ENCODE assay signal across 1 cellular context in the genomic region with DNA sequence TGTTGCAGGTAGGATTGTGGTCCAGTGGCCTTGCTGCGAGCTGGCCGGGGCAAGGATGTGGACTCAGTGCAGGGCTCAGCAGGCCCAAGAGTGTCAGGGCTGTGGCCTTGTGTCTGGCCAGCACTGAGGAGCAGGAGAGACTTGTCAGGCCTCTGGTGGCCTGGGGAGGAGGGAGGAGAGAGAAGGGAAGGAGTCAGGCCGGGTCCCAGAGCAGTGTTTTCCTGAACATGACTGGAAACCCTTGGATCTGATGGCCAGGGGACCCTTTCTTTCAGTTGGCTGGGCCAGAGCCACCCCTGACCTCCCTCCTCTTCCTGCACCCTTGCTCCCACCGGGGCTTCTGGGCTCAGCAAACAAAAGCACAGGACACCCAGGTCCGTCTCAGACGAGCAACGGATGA.
TF ChIP-seq lines count a peak whose summit lies in the region.

No MANE protein-coding gene starts in this region.

TF ChIP-seq in SK-N-SH, 30 proteins besides CTCF, POLR2A, EP300 and RAD21:
- TF ChIP-seq FOSL2 (IDR thresholded peaks at IDR 0.05; ENCODE audit: borderline replicate concordance, low read depth): no peak
- TF ChIP-seq NRF1 (IDR thresholded peaks at IDR 0.05; ENCODE audit: low read depth, low read length): no peak
- no peak for TF ChIP-seq EZH2phosphoT487 (IDR thresholded peaks at IDR 0.05; ENCODE audit: borderline replicate concordance, low read depth)
- TF ChIP-seq, protein P1, sequence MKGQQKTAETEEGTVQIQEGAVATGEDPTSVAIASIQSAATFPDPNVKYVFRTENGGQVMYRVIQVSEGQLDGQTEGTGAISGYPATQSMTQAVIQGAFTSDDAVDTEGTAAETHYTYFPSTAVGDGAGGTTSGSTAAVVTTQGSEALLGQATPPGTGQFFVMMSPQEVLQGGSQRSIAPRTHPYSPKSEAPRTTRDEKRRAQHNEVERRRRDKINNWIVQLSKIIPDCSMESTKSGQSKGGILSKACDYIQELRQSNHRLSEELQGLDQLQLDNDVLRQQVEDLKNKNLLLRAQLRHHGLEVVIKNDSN (IDR thresholded peaks at IDR 0.05; ENCODE audit: borderline replicate concordance, low read depth): no peak
- TF ChIP-seq RCOR1 (IDR thresholded peaks at IDR 0.05; ENCODE audit: low read length): no peak
- TF ChIP-seq, protein P2, sequence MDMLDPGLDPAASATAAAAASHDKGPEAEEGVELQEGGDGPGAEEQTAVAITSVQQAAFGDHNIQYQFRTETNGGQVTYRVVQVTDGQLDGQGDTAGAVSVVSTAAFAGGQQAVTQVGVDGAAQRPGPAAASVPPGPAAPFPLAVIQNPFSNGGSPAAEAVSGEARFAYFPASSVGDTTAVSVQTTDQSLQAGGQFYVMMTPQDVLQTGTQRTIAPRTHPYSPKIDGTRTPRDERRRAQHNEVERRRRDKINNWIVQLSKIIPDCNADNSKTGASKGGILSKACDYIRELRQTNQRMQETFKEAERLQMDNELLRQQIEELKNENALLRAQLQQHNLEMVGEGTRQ (IDR thresholded peaks at IDR 0.05; ENCODE audit: borderline replicate concordance, low read depth, low read length): no peak
- TF ChIP-seq MEF2A (IDR thresholded peaks at IDR 0.05; ENCODE audit: borderline replicate concordance, low read depth): no peak
- no peak for TF ChIP-seq RXRA (IDR thresholded peaks at IDR 0.05; ENCODE audit: borderline replicate concordance, low read depth)
- TF ChIP-seq TAF1 (IDR thresholded peaks at IDR 0.05; ENCODE audit: borderline replicate concordance, low read depth, low read length): no peak
- no peak for TF ChIP-seq ELF1 (IDR thresholded peaks at IDR 0.05)
- TF ChIP-seq TEAD4 (IDR thresholded peaks at IDR 0.05; ENCODE audit: borderline replicate concordance, insufficient read depth): no peak
- no peak for TF ChIP-seq NFIC (IDR thresholded peaks at IDR 0.05; ENCODE audit: borderline replicate concordance)
- TF ChIP-seq, protein P3, sequence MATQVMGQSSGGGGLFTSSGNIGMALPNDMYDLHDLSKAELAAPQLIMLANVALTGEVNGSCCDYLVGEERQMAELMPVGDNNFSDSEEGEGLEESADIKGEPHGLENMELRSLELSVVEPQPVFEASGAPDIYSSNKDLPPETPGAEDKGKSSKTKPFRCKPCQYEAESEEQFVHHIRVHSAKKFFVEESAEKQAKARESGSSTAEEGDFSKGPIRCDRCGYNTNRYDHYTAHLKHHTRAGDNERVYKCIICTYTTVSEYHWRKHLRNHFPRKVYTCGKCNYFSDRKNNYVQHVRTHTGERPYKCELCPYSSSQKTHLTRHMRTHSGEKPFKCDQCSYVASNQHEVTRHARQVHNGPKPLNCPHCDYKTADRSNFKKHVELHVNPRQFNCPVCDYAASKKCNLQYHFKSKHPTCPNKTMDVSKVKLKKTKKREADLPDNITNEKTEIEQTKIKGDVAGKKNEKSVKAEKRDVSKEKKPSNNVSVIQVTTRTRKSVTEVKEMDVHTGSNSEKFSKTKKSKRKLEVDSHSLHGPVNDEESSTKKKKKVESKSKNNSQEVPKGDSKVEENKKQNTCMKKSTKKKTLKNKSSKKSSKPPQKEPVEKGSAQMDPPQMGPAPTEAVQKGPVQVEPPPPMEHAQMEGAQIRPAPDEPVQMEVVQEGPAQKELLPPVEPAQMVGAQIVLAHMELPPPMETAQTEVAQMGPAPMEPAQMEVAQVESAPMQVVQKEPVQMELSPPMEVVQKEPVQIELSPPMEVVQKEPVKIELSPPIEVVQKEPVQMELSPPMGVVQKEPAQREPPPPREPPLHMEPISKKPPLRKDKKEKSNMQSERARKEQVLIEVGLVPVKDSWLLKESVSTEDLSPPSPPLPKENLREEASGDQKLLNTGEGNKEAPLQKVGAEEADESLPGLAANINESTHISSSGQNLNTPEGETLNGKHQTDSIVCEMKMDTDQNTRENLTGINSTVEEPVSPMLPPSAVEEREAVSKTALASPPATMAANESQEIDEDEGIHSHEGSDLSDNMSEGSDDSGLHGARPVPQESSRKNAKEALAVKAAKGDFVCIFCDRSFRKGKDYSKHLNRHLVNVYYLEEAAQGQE (IDR thresholded peaks at IDR 0.05; ENCODE audit: low read depth, low read length): no peak
- no peak for TF ChIP-seq CHD2 (IDR thresholded peaks at IDR 0.05; ENCODE audit: low read length, partially characterized antibody)
- no peak for TF ChIP-seq TCF12 (IDR thresholded peaks at IDR 0.05)
- no peak for TF ChIP-seq RFX5 (IDR thresholded peaks at IDR 0.05; ENCODE audit: low read length)
- TF ChIP-seq GABPA (IDR thresholded peaks at IDR 0.05; ENCODE audit: low read depth): no peak
- TF ChIP-seq, protein P4, sequence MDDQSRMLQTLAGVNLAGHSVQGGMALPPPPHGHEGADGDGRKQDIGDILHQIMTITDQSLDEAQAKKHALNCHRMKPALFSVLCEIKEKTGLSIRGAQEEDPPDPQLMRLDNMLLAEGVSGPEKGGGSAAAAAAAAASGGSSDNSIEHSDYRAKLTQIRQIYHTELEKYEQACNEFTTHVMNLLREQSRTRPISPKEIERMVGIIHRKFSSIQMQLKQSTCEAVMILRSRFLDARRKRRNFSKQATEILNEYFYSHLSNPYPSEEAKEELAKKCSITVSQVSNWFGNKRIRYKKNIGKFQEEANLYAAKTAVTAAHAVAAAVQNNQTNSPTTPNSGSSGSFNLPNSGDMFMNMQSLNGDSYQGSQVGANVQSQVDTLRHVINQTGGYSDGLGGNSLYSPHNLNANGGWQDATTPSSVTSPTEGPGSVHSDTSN (IDR thresholded peaks at IDR 0.05): no peak
- TF ChIP-seq YY1 (IDR thresholded peaks at IDR 0.05; ENCODE audit: low read depth): no peak
- TF ChIP-seq FOXJ3 (CRISPR knock-in tag; IDR thresholded peaks at IDR 0.05): no peak
